Comparison of ENCODE assay signal across 8 cellular contexts in genomic region chr19:19224852-19225494, GRCh38. TPM values are rescaled to one million over a fixed set of nuclear protein-coding genes. Genes with fewer than 3 reads are reported as not detected.
DNase-seq lines count a peak whose midpoint lies in the region; ATAC-seq and TF ChIP-seq lines count a peak whose summit lies in the region.

No MANE protein-coding gene starts in this region.

- H3K27me3 Mint-ChIP-seq in CD4-positive, alpha-beta memory T cell, result peaks cover 8 to 10% of the 10 kb centered on the region in 2 donors
- H3K27me3 Mint-ChIP-seq in activated T-helper 2 cell treated with anti-CD3 and anti-CD28 coated beads, Interferon-gamma antibody, Interleukin-2, Interleukin-4, amounts not matched to agents 10 μg/mL and 5 μg/mL and 100 μg/mL, durations not matched to agents 14 hours and 24 hours and 36 hours (ENCODE audit: low read depth), result peaks cover 11% of the 10 kb centered on the region

- POLR2A ChIA-PET in CD4-positive, alpha-beta memory T cell (lab: Charles Lee; ENCODE audit: partially characterized antibody), result interaction anchor here (0.7 to 3.0 kb wide), 3 partner anchors 22 to 160 kb away, joined by 3 to 9 read pairs (median 7); partner anchors contain the start of genes BORCS8, NR2C2AP and RFXANK
- POLR2A ChIA-PET in Panc1 (lab: Charles Lee), result interaction anchor here (0.7 kb wide), 1 partner anchor 99 kb away, joined by 4 read pairs; no protein-coding TSS in a partner anchor

- BruUV-seq in Panc1 (replicated peaks; lab: Mats Ljungman, UMichigan), result no TSS peak

- TF ChIP-seq CTCF in Panc1 (IDR thresholded peaks at IDR 0.05) (peak; percentile 89), gastroesophageal sphincter (IDR thresholded peaks at IDR 0.05) (peak in 3 of 4 experiments; percentile 39 to 75 (median 54)), upper lobe of right lung (IDR thresholded peaks at IDR 0.05) (peak; percentile 65)

- peaks cover 0 to 5% (median 2%) of the 10 kb centered on the region in 4 donors for H3K4me1 Mint-ChIP-seq in CD4-positive, alpha-beta memory T cell
- no peaks in the 10 kb centered on the region for H3K4me1 Mint-ChIP-seq in activated T-helper 2 cell treated with anti-CD3 and anti-CD28 coated beads, Interferon-gamma antibody, Interleukin-2, Interleukin-4, amounts not matched to agents 10 μg/mL and 5 μg/mL and 100 μg/mL, durations not matched to agents 14 hours and 24 hours and 36 hours (ENCODE audit: low read depth)

- intact Hi-C loops in CD4-positive, alpha-beta memory T cell (cut with micrococcal nuclease), result loop anchor here (1.0 kb wide), 1 partner anchor 39 kb away; no protein-coding TSS in a partner anchor
- intact Hi-C loops in Panc1 (cut with micrococcal nuclease; ENCODE audit: unreplicated experiment), result no loop called here
- intact Hi-C loops in activated T-helper 2 cell treated with anti-CD3 and anti-CD28 coated beads, Interferon-gamma antibody, Interleukin-2, Interleukin-4, amounts not matched to agents 10 μg/mL and 5 μg/mL and 100 μg/mL, durations not matched to agents 14 hours and 24 hours and 36 hours (cut with micrococcal nuclease), result loop anchor here (5.0 kb wide), 1 partner anchor 78 kb away; no protein-coding TSS in a partner anchor
- intact Hi-C loops in posterior vena cava (cut with DNase I), result loop anchor here in 1 of 2 donors (5.0 kb wide), 1 partner anchor 1878 kb away; no protein-coding TSS in a partner anchor
- intact Hi-C loops in upper lobe of right lung (cut with DNase I), result no loop called here

- no peaks in the 10 kb centered on the region for H3K36me3 Mint-ChIP-seq in CD4-positive, alpha-beta memory T cell
- H3K36me3 Mint-ChIP-seq in activated T-helper 2 cell treated with anti-CD3 and anti-CD28 coated beads, Interferon-gamma antibody, Interleukin-2, Interleukin-4, amounts not matched to agents 10 μg/mL and 5 μg/mL and 100 μg/mL, durations not matched to agents 14 hours and 24 hours and 36 hours (ENCODE audit: low read depth), result no peaks in the 10 kb centered on the region

- peaks cover 0 to 2% (median 0%) of the 10 kb centered on the region in 8 donors for H3K9me3 Mint-ChIP-seq in CD4-positive, alpha-beta memory T cell
- no peaks in the 10 kb centered on the region for H3K9me3 Mint-ChIP-seq in activated T-helper 2 cell treated with anti-CD3 and anti-CD28 coated beads, Interferon-gamma antibody, Interleukin-2, Interleukin-4, amounts not matched to agents 10 μg/mL and 5 μg/mL and 100 μg/mL, durations not matched to agents 14 hours and 24 hours and 36 hours

- CTCF ChIA-PET in CD4-positive, alpha-beta memory T cell (lab: Charles Lee; ENCODE audit: partially characterized antibody), result interaction anchor here (0.8 to 3.4 kb wide), 15 partner anchors 9 to 269 kb away, joined by 3 to 22 read pairs (median 5); partner anchors contain the start of genes BORCS8 and RFXANK
- CTCF ChIA-PET in Panc1 (lab: Charles Lee), result no interaction called here

- TF ChIP-seq POLR2A in gastroesophageal sphincter (IDR thresholded peaks at IDR 0.05), result no peak

- in situ Hi-C loops in Panc1 (cut with HindIII; ENCODE audit: low pct_unique_long_range_greater_than_20kb, low sequenced_read_pairs), result no loop called here

- no peak for TF ChIP-seq EP300 in gastroesophageal sphincter (IDR thresholded peaks at IDR 0.05)

- H3K9me3 ChIP-seq in CD4-positive, alpha-beta memory T cell (ENCODE audit: control insufficient read depth in 1 of 2, low read length in 2 of 2), result no peaks in the 10 kb centered on the region
- H3K9me3 ChIP-seq in Panc1 (ENCODE audit: control insufficient read depth, insufficient read depth, low read depth, low read length) (no peaks in the 10 kb centered on the region), gastroesophageal sphincter (no peaks in the 10 kb centered on the region), upper lobe of right lung (no peaks in the 10 kb centered on the region)

- ATAC-seq in HG03342 (IDR thresholded peaks at IDR 0.05; ENCODE audit: unreplicated experiment), result peak; percentile 52
- ATAC-seq in Panc1, result peak; percentile 92
- peak; percentile 36 for ATAC-seq in gastroesophageal sphincter
- peak; percentile 91 for ATAC-seq in upper lobe of right lung

- H3K4me3 Mint-ChIP-seq in CD4-positive, alpha-beta memory T cell, result peak overlapping the region; percentile 70 to 93 (median 76)
- peak overlapping the region; percentile 73 for H3K4me3 Mint-ChIP-seq in activated T-helper 2 cell treated with anti-CD3 and anti-CD28 coated beads, Interferon-gamma antibody, Interleukin-2, Interleukin-4, amounts not matched to agents 10 μg/mL and 5 μg/mL and 100 μg/mL, durations not matched to agents 14 hours and 24 hours and 36 hours (ENCODE audit: low read depth)

- no peaks in the 10 kb centered on the region for H3K36me3 ChIP-seq in CD4-positive, alpha-beta memory T cell (ENCODE audit: insufficient read depth, low read length)
- H3K36me3 ChIP-seq in Panc1 (ENCODE audit: control insufficient read depth, insufficient read depth, low read length) (no peaks in the 10 kb centered on the region), gastroesophageal sphincter (no peaks in the 10 kb centered on the region), upper lobe of right lung (no peaks in the 10 kb centered on the region)

- DNase-seq in CD4-positive, alpha-beta memory T cell, result peak; percentile 74 to 78 (median 76)
- DNase-seq in Panc1 (ENCODE audit: low read depth, low spot score) (no peak), posterior vena cava (ENCODE audit: low spot score) (peak; percentile 85), upper lobe of right lung (peak; percentile 90), superior temporal gyrus (ENCODE audit: extremely low spot score) (no peak)
- peak; percentile 76 for DNase-seq in activated T-helper 2 cell treated with anti-CD3 and anti-CD28 coated beads, Interferon-gamma antibody, Interleukin-2, Interleukin-4, amounts not matched to agents 10 μg/mL and 5 μg/mL and 100 μg/mL, durations not matched to agents 14 hours and 24 hours and 36 hours (ENCODE audit: low spot score)

- no peaks in the 10 kb centered on the region for H3K27me3 ChIP-seq in CD4-positive, alpha-beta memory T cell (ENCODE audit: insufficient read depth, low read length)
- no peaks in the 10 kb centered on the region for H3K27me3 ChIP-seq in Panc1 (ENCODE audit: control insufficient read depth, insufficient read depth, low read length)
- H3K27me3 ChIP-seq in gastroesophageal sphincter, result peaks cover 82% of the 10 kb centered on the region
- peaks cover 43% of the 10 kb centered on the region for H3K27me3 ChIP-seq in upper lobe of right lung

- H3K4me3 ChIP-seq in CD4-positive, alpha-beta memory T cell (ENCODE audit: low read length in 2 of 2), result peak overlapping the region in 1 of 2 donors; percentile 49
- H3K4me3 ChIP-seq in Panc1 (ENCODE audit: low read depth in 2 of 2, low read length in 2 of 2) (peak overlapping the region; percentile 31 to 47), gastroesophageal sphincter (peak overlapping the region in 1 of 2 donors; percentile 41), upper lobe of right lung (peak overlapping the region; percentile 36)

- H3K27ac ChIP-seq in CD4-positive, alpha-beta memory T cell (ENCODE audit: low read depth, low read length), result no peak overlapping the region
- H3K27ac ChIP-seq in Panc1 (ENCODE audit: low read length) (no peak overlapping the region), gastroesophageal sphincter (no peak overlapping the region), upper lobe of right lung (no peak overlapping the region)

- H3K4me1 ChIP-seq in CD4-positive, alpha-beta memory T cell (ENCODE audit: insufficient read depth, low read length), result peaks cover 10% of the 10 kb centered on the region
- H3K4me1 ChIP-seq in Panc1 (ENCODE audit: control insufficient read depth, insufficient read depth, low read length), result peaks cover 4% of the 10 kb centered on the region; the same call in 1 of the 2 replicates
- peaks cover 0 to 11% (median 3%) of the 10 kb centered on the region in 3 donors for H3K4me1 ChIP-seq in gastroesophageal sphincter
- peaks cover 6% of the 10 kb centered on the region for H3K4me1 ChIP-seq in upper lobe of right lung

- 0% methylated on average over 1 of the region's 59 CpGs; no CpG with 5 or more reads in 1 of the 2 donors for whole genome bisulfite sequencing in gastroesophageal sphincter (ENCODE audit: low coverage in 1 of 2), 2 donors

- peak overlapping the region in 2 of 7 donors; percentile 10 to 70 for H3K27ac Mint-ChIP-seq in CD4-positive, alpha-beta memory T cell
- peak overlapping the region; percentile 60 for H3K27ac Mint-ChIP-seq in activated T-helper 2 cell treated with anti-CD3 and anti-CD28 coated beads, Interferon-gamma antibody, Interleukin-2, Interleukin-4, amounts not matched to agents 10 μg/mL and 5 μg/mL and 100 μg/mL, durations not matched to agents 14 hours and 24 hours and 36 hours

RNA-seq across cellular contexts. Expression of gene NCAN, which starts 13.2 kb away (rescaled TPM):
- total RNA-seq in CD4-positive, alpha-beta memory T cell, result not detected
- not detected for polyA plus RNA-seq in CD4-positive, alpha-beta memory T cell
- 0.15 TPM for total RNA-seq in Panc1 (2021; ENCODE audit: unreplicated experiment)
- polyA plus RNA-seq in Panc1 (2012; ENCODE audit: insufficient read length), result 0.16 TPM
- 0.23 TPM in 1 of 2 replicates, not detected in the other for total RNA-seq in activated T-helper 2 cell treated with anti-CD3 and anti-CD28 coated beads, Interferon-gamma antibody, Interleukin-2, Interleukin-4, amounts not matched to agents 10 μg/mL and 5 μg/mL and 100 μg/mL, durations not matched to agents 14 hours and 24 hours and 36 hours
- under 1 TPM in 2 of 4 donors, not detected in 2; 0.19 to 0.31 TPM for total RNA-seq in gastroesophageal sphincter
- not detected for total RNA-seq in posterior vena cava
- total RNA-seq in upper lobe of right lung, result not detected

RNA-seq across cellular contexts. Expression of gene NR2C2AP, which starts 21.8 kb away (rescaled TPM):
- total RNA-seq in CD4-positive, alpha-beta memory T cell, result 10 to 100 TPM; 25.1 to 28.6 TPM
- 10 to 100 TPM; 32.0 to 33.2 TPM for polyA plus RNA-seq in CD4-positive, alpha-beta memory T cell
- 42.1 TPM for total RNA-seq in Panc1 (2021; ENCODE audit: unreplicated experiment)
- polyA plus RNA-seq in Panc1 (2012; ENCODE audit: insufficient read length), result 24.2 TPM
- total RNA-seq in activated T-helper 2 cell treated with anti-CD3 and anti-CD28 coated beads, Interferon-gamma antibody, Interleukin-2, Interleukin-4, amounts not matched to agents 10 μg/mL and 5 μg/mL and 100 μg/mL, durations not matched to agents 14 hours and 24 hours and 36 hours, result 32.5 and 37.0 TPM in 2 replicates
- 10 to 100 TPM; 14.0 to 21.4 (median 16.8) TPM for total RNA-seq in gastroesophageal sphincter
- 10 to 100 TPM in 1 of 2 donors, 1 to 10 TPM in 1; 9.3 to 14.8 TPM for total RNA-seq in posterior vena cava
- 12.6 TPM for total RNA-seq in upper lobe of right lung

RNA-seq across cellular contexts. Expression of gene RFXANK, which starts 32.9 kb away (rescaled TPM):
- 10 to 100 TPM; 69.5 to 77.2 TPM for total RNA-seq in CD4-positive, alpha-beta memory T cell
- polyA plus RNA-seq in CD4-positive, alpha-beta memory T cell, result 10 to 100 TPM; 67.6 to 81.4 TPM
- total RNA-seq in Panc1 (2021; ENCODE audit: unreplicated experiment) (92.3 TPM), gastroesophageal sphincter (10 to 100 TPM; 36.2 to 46.6 (median 40.9) TPM), posterior vena cava (10 to 100 TPM; 32.8 to 36.6 TPM), upper lobe of right lung (66.8 TPM)
- polyA plus RNA-seq in Panc1 (2012; ENCODE audit: insufficient read length), result 129 TPM
- total RNA-seq in activated T-helper 2 cell treated with anti-CD3 and anti-CD28 coated beads, Interferon-gamma antibody, Interleukin-2, Interleukin-4, amounts not matched to agents 10 μg/mL and 5 μg/mL and 100 μg/mL, durations not matched to agents 14 hours and 24 hours and 36 hours, result 105 and 112 TPM in 2 replicates

RNA-seq across cellular contexts. Expression of gene BORCS8, which starts 33.0 kb away (rescaled TPM):
- 10 to 100 TPM; 36.0 to 41.2 TPM for total RNA-seq in CD4-positive, alpha-beta memory T cell
- polyA plus RNA-seq in CD4-positive, alpha-beta memory T cell, result 10 to 100 TPM; 24.4 to 29.2 TPM
- total RNA-seq in Panc1 (2021; ENCODE audit: unreplicated experiment) (37.8 TPM), gastroesophageal sphincter (10 to 100 TPM in 3 of 4 donors, 1 to 10 TPM in 1; 9.4 to 28.8 (median 14.7) TPM), posterior vena cava (10 to 100 TPM; 16.2 to 19.4 TPM), upper lobe of right lung (24.8 TPM)
- 43.0 TPM for polyA plus RNA-seq in Panc1 (2012; ENCODE audit: insufficient read length)
- 28.8 and 33.2 TPM in 2 replicates for total RNA-seq in activated T-helper 2 cell treated with anti-CD3 and anti-CD28 coated beads, Interferon-gamma antibody, Interleukin-2, Interleukin-4, amounts not matched to agents 10 μg/mL and 5 μg/mL and 100 μg/mL, durations not matched to agents 14 hours and 24 hours and 36 hours

RNA-seq across cellular contexts. Expression of gene TM6SF2, which starts 48.1 kb away (rescaled TPM):
- total RNA-seq in CD4-positive, alpha-beta memory T cell, result not detected
- not detected for polyA plus RNA-seq in CD4-positive, alpha-beta memory T cell
- 2.7 TPM for total RNA-seq in Panc1 (2021; ENCODE audit: unreplicated experiment)
- 5.2 TPM for polyA plus RNA-seq in Panc1 (2012; ENCODE audit: insufficient read length)
- not detected in 2 replicates for total RNA-seq in activated T-helper 2 cell treated with anti-CD3 and anti-CD28 coated beads, Interferon-gamma antibody, Interleukin-2, Interleukin-4, amounts not matched to agents 10 μg/mL and 5 μg/mL and 100 μg/mL, durations not matched to agents 14 hours and 24 hours and 36 hours
- total RNA-seq in gastroesophageal sphincter, result not detected
- total RNA-seq in posterior vena cava, result 1 to 10 TPM in 1 of 2 donors, not detected in 1; 1.9 TPM
- 1.4 TPM for total RNA-seq in upper lobe of right lung

Comparison
In these comparisons a context has a peak if more than half of its experiments do, and no peak if none do; other contexts are left out.
1. DNase-seq: peak in CD4-positive, alpha-beta memory T cell (5 of 5), activated T-helper 2 cell treated with anti-CD3 and anti-CD28 coated beads, Interferon-gamma antibody, Interleukin-2, Interleukin-4, amounts not matched to agents 10 μg/mL and 5 μg/mL and 100 μg/mL, durations not matched to agents 14 hours and 24 hours and 36 hours (single experiment), posterior vena cava (single experiment) and upper lobe of right lung (single experiment); none in Panc1 (single experiment) and superior temporal gyrus (single experiment).
2. ATAC-seq: peak in every context shown above with its lines; median percentile 92 in Panc1; 91 in upper lobe of right lung; 52 in HG03342; 36 in gastroesophageal sphincter.
3. intact Hi-C loops: an anchor here in CD4-positive, alpha-beta memory T cell (1.0 kb wide) and activated T-helper 2 cell treated with anti-CD3 and anti-CD28 coated beads, Interferon-gamma antibody, Interleukin-2, Interleukin-4, amounts not matched to agents 10 μg/mL and 5 μg/mL and 100 μg/mL, durations not matched to agents 14 hours and 24 hours and 36 hours (5.0 kb wide); none called in Panc1 and upper lobe of right lung.
4. Peak in every context shown above with its lines, with median percentiles within 50 percentile points of each other: CTCF ChIP-seq.